Comparison of ENCODE assay signal across 21 cellular contexts in genomic region chr6:31721351-31722020, GRCh38. TPM values are rescaled to one million over a fixed set of nuclear protein-coding genes. Genes with fewer than 3 reads are reported as not detected.
"Had no signal": no experiment of that assay in that cellular context is flagged by ENCODE, and none has a peak within 500 bp of the region (broad histone marks: within the 10 kb centered on the region; RNA-seq: fewer than 3 reads in every experiment).

LY6G6C (minus strand) TSS chr6:31721746; CDS start chr6:31721679, 67 bp downstream.

- H3K27ac Mint-ChIP-seq: activated T-cell treated with anti-CD3 and anti-CD28 coated beads, Interleukin-2, amount 50 U/mL, for 72 hours had no signal

- H3K9me3 Mint-ChIP-seq: activated T-cell treated with anti-CD3 and anti-CD28 coated beads, Interleukin-2, amount 50 U/mL, for 72 hours; natural killer cell treated with Interleukin-12 subunit alpha and Interleukin-12 subunit beta and Interleukin-15 and Interleukin-18, amount 100 ng/mL, for 72 hours; stimulated activated naive CD8-positive, alpha-beta T cell treated with anti-CD3 and anti-CD28 coated beads, Interleukin-15, amount 100 ng/mL, for 72 hours had no signal

- H3K27me3 Mint-ChIP-seq: natural killer cell treated with Interleukin-12 subunit alpha and Interleukin-12 subunit beta and Interleukin-15 and Interleukin-18, amount 100 ng/mL, for 72 hours; stimulated activated naive CD8-positive, alpha-beta T cell treated with anti-CD3 and anti-CD28 coated beads, Interleukin-15, amount 100 ng/mL, for 72 hours had no signal

- H3K4me1 Mint-ChIP-seq: brain had no signal

- H3K27ac ChIP-seq: sigmoid colon, thoracic aorta, uterus had no signal

- H3K4me3 Mint-ChIP-seq: activated T-cell treated with anti-CD3 and anti-CD28 coated beads, Interleukin-2, amount 50 U/mL, for 72 hours; natural killer cell treated with Interleukin-12 subunit alpha and Interleukin-12 subunit beta and Interleukin-15 and Interleukin-18, amount 100 ng/mL, for 72 hours; stimulated activated naive CD8-positive, alpha-beta T cell treated with anti-CD3 and anti-CD28 coated beads, Interleukin-15, amount 100 ng/mL, for 72 hours had no signal

- ATAC-seq: activated T-cell treated with anti-CD3 and anti-CD28 coated beads, Interleukin-2, amount 50 U/mL, for 72 hours; left cardiac atrium; natural killer cell treated with Interleukin-12 subunit alpha and Interleukin-12 subunit beta and Interleukin-15 and Interleukin-18, amount 100 ng/mL, for 72 hours; stimulated activated naive CD8-positive, alpha-beta T cell treated with anti-CD3 and anti-CD28 coated beads, Interleukin-15, amount 100 ng/mL, for 72 hours had no signal

- H3K4me3 ChIP-seq: sigmoid colon, thoracic aorta, uterus had no signal

- H3K9me3 ChIP-seq: sigmoid colon, thoracic aorta, uterus had no signal

- DNase-seq: activated CD4-positive, alpha-beta T cell treated with anti-CD3 and anti-CD28 coated beads, Interleukin-2, amount 50 U/mL, for 48 hours; activated CD4-positive, CD25-positive, alpha-beta regulatory T cell treated with anti-CD3 and anti-CD28 coated beads, Interleukin-2, amount 50 U/mL, for 72 hours; activated CD8-positive, alpha-beta memory T cell treated with anti-CD3 and anti-CD28 coated beads, Interleukin-2, amount 50 U/mL, for 4 hours; activated T-cell treated with anti-CD3 and anti-CD28 coated beads, Interleukin-2, amount 50 U/mL, for 72 hours; amygdala; erythroblast; left cardiac atrium; mammary epithelial cell; sigmoid colon; stimulated activated CD4-positive, alpha-beta T cell treated with anti-CD3 and anti-CD28 coated beads, Interleukin-4, amount 100 ng/mL, for 1 hour; stimulated activated CD8-positive, alpha-beta memory T cell treated with anti-CD3 and anti-CD28 coated beads, Interleukin-4, amount 100 ng/mL, for 48 hours; stimulated activated naive CD8-positive, alpha-beta T cell treated with anti-CD3 and anti-CD28 coated beads, Interleukin-15, amount 100 ng/mL, for 72 hours; T-helper 9 cell; uterus had no signal

- H3K36me3 ChIP-seq: uterus had no signal

- H3K4me1 ChIP-seq: sigmoid colon, uterus had no signal

- H3K27me3 ChIP-seq: sigmoid colon, uterus had no signal

RNA-seq across cellular contexts. Expression of gene LY6G6C, which starts in this region (rescaled TPM):
- total RNA-seq: fibroblast of villous mesenchyme; left cardiac atrium; mucosa of gallbladder; natural killer cell treated with Interleukin-12 subunit alpha and Interleukin-12 subunit beta and Interleukin-15 and Interleukin-18, amount 100 ng/mL, for 72 hours; osteocyte; pulmonary artery endothelial cell; sigmoid colon; thoracic aorta had no signal
